ENCODE assay signal across 3 cellular contexts in the genomic region with DNA sequence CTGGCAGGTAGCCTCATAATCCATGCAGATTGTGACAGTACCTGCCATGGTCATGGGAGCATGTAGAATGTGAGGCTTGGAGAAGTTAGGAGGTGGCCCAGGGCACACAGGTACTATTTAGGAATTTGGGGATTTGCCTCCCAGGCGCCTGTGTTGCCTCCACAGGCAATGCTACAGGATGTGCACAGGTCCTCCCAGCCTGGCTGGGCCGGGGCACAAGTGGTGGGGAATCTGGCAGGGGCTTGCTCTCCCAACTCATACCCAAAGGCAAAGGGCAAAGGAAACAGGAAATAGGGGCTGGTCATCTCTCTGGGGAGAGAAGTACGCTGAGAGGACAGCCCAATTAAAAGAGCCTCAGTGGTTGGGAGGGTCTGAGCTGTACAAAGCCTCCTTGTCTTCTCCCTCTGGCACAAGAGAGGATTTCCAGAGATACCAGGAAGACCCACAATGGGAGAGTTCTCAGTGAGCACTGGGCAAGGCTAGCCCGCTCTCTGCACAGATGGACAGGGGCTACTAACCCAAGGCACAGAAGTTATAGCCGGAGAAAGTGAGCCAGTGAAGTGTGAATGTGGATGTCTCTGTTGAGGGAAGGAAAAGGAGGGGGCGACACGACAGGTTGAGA. TPM values are rescaled to one million over a fixed set of nuclear protein-coding genes. Genes with fewer than 3 reads are reported as not detected.
"Had no signal": no experiment of that assay in that cellular context is flagged by ENCODE, and none has a peak within 500 bp of the region (broad histone marks: within the 10 kb centered on the region; RNA-seq: fewer than 3 reads in every experiment).

No MANE protein-coding gene starts in this region.

RNA-seq across cellular contexts. Expression of a gene that starts 40.5 kb away (rescaled TPM):
- total RNA-seq: K562, SJSA1 had no signal
- polyA plus RNA-seq: IgD-negative memory B cell, K562 had no signal
